In the genomic region with DNA sequence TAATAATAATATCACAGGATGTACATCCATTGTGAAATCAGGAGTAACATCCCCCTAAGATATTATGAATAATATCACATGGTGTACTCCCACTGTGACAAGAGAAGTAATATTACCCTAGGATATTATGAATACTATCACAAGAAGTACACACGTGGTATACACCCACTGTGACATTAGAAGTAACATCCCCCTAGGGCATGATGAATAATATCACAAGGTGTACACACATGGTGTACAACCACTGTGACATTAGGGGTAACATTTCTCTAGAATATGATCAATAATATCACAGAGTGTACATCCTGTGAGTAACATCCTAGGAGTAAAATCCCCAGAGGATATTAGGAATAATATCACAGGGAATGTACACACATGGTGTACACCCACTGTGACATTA, we compare ENCODE assay signal across 31 cellular contexts. TPM values are rescaled to one million over a fixed set of nuclear protein-coding genes. Genes with fewer than 3 reads are reported as not detected.
"Had no signal": no experiment of that assay in that cellular context is flagged by ENCODE, and none has a peak within 500 bp of the region (broad histone marks: within the 10 kb centered on the region; RNA-seq: fewer than 3 reads in every experiment).

No MANE protein-coding gene starts in this region.

- H3K27ac Mint-ChIP-seq: activated B cell treated with CpG ODN at 0.5 μM for 24 hours; activated CD4-positive, alpha-beta memory T cell treated with anti-CD3 and anti-CD28 coated beads, Interleukin-2, amount 10 ng/mL, durations not matched to agents 7 days and 5 days; activated CD4-positive, alpha-beta T cell treated with anti-CD3 and anti-CD28 coated beads, Interleukin-2, amount 10 ng/mL, durations not matched to agents 24 days and 14 days; activated naive CD8-positive, alpha-beta T cell treated with anti-CD3 and anti-CD28 coated beads, Interleukin-2, amount 10 ng/mL, durations not matched to agents 7 days and 5 days; activated T-helper 1 cell treated with anti-CD3 and anti-CD28 coated beads, Interleukin-12 subunit alpha, Interleukin-12 subunit beta, Interleukin-2, Interleukin-4 antibody, amounts not matched to agents 30 ng/mL and 10 ng/mL and 1 ng/mL, durations not matched to agents 14 hours and 24 hours and 36 hours; dendritic cell treated with granulocyte-macrophage colony-stimulating factor and Interleukin-4, amounts not matched to agents 40 ng/mL and 50 ng/mL, for 4 days; endodermal cell; T-helper 17 cell; T-helper 2 cell treated with Interferon-gamma antibody and Interleukin-4, amounts not matched to agents 5 μg/mL and 100 μg/mL, for 36 hours had no signal

- DNase-seq: activated B cell treated with CpG ODN at 0.5 μM for 24 hours; activated CD4-positive, alpha-beta memory T cell treated with anti-CD3 and anti-CD28 coated beads, Interleukin-2, amount 10 ng/mL, durations not matched to agents 7 days and 5 days; activated CD4-positive, alpha-beta T cell treated with anti-CD3 and anti-CD28 coated beads, Interleukin-2, amount 10 ng/mL, durations not matched to agents 24 days and 14 days; activated CD8-positive, alpha-beta memory T cell treated with anti-CD3 and anti-CD28 coated beads, Interleukin-2, amount 50 U/mL, for 48 hours; activated gamma-delta T cell; activated naive CD4-positive, alpha-beta T cell; activated naive CD4-positive, alpha-beta T cell treated with anti-CD3 and anti-CD28 coated beads, Interleukin-2, amount 50 U/mL, for 16 hours; activated naive CD8-positive, alpha-beta T cell treated with anti-CD3 and anti-CD28 coated beads, Interleukin-2, amount 10 ng/mL, durations not matched to agents 7 days and 5 days; activated T-cell treated with anti-CD3 and anti-CD28 coated beads for 4 hours; activated T-cell treated with anti-CD3 and anti-CD28 coated beads, Interleukin-2, amount 50 U/mL, for 4 hours; amniotic stem cell; anterior cingulate cortex; brain microvascular endothelial cell; dorsolateral prefrontal cortex; effector memory CD4-positive, alpha-beta T cell; endodermal cell; foreskin fibroblast; head of caudate nucleus; T-helper 1 cell; T-helper 17 cell; T1000; WERI-Rb-1 had no signal

- H3K4me1 Mint-ChIP-seq: activated B cell treated with CpG ODN at 0.5 μM for 24 hours; activated CD4-positive, alpha-beta memory T cell treated with anti-CD3 and anti-CD28 coated beads, Interleukin-2, amount 10 ng/mL, durations not matched to agents 7 days and 5 days; activated CD4-positive, alpha-beta T cell treated with anti-CD3 and anti-CD28 coated beads, Interleukin-2, amount 10 ng/mL, durations not matched to agents 24 days and 14 days; activated naive CD8-positive, alpha-beta T cell treated with anti-CD3 and anti-CD28 coated beads, Interleukin-2, amount 10 ng/mL, durations not matched to agents 7 days and 5 days; central memory CD8-positive, alpha-beta T cell; endodermal cell; T-helper 17 cell had no signal

- H3K27me3 Mint-ChIP-seq: activated B cell treated with CpG ODN at 0.5 μM for 24 hours; activated CD4-positive, alpha-beta T cell treated with anti-CD3 and anti-CD28 coated beads, Interleukin-2, amount 10 ng/mL, durations not matched to agents 24 days and 14 days; activated naive CD8-positive, alpha-beta T cell treated with anti-CD3 and anti-CD28 coated beads, Interleukin-2, amount 10 ng/mL, durations not matched to agents 7 days and 5 days; dendritic cell treated with granulocyte-macrophage colony-stimulating factor and Interleukin-4, amounts not matched to agents 40 ng/mL and 50 ng/mL, for 4 days had no signal

- ATAC-seq: activated CD4-positive, CD25-positive, alpha-beta regulatory T cell treated with anti-CD3 and anti-CD28 coated beads, Interleukin-2, amount 50 U/mL, for 24 hours; activated T-cell treated with anti-CD3 and anti-CD28 coated beads, Interleukin-2, amount 50 U/mL, for 4 hours; esophagus mucosa; T-helper 17 cell had no signal

- H3K36me3 Mint-ChIP-seq: activated naive CD8-positive, alpha-beta T cell treated with anti-CD3 and anti-CD28 coated beads, Interleukin-2, amount 10 ng/mL, durations not matched to agents 7 days and 5 days had no signal

- H3K9me3 Mint-ChIP-seq: activated B cell treated with CpG ODN at 0.5 μM for 24 hours; activated CD4-positive, alpha-beta memory T cell treated with anti-CD3 and anti-CD28 coated beads, Interleukin-2, amount 10 ng/mL, durations not matched to agents 7 days and 5 days; activated CD4-positive, alpha-beta T cell treated with anti-CD3 and anti-CD28 coated beads, Interleukin-2, amount 10 ng/mL, durations not matched to agents 24 days and 14 days; activated naive CD8-positive, alpha-beta T cell treated with anti-CD3 and anti-CD28 coated beads, Interleukin-2, amount 10 ng/mL, durations not matched to agents 7 days and 5 days; activated T-cell treated with anti-CD3 and anti-CD28 coated beads, Interleukin-2, amount 50 U/mL, for 4 hours; activated T-helper 1 cell treated with anti-CD3 and anti-CD28 coated beads, Interleukin-12 subunit alpha, Interleukin-12 subunit beta, Interleukin-2, Interleukin-4 antibody, amounts not matched to agents 30 ng/mL and 10 ng/mL and 1 ng/mL, durations not matched to agents 14 hours and 24 hours and 36 hours; central memory CD8-positive, alpha-beta T cell; dendritic cell treated with granulocyte-macrophage colony-stimulating factor and Interleukin-4, amounts not matched to agents 40 ng/mL and 50 ng/mL, for 4 days; endodermal cell; T-helper 2 cell treated with Interferon-gamma antibody and Interleukin-4, amounts not matched to agents 5 μg/mL and 100 μg/mL, for 36 hours had no signal

- H3K4me3 Mint-ChIP-seq: activated B cell treated with CpG ODN at 0.5 μM for 24 hours; activated CD4-positive, alpha-beta memory T cell treated with anti-CD3 and anti-CD28 coated beads, Interleukin-2, amount 10 ng/mL, durations not matched to agents 7 days and 5 days; activated CD4-positive, alpha-beta T cell treated with anti-CD3 and anti-CD28 coated beads, Interleukin-2, amount 10 ng/mL, durations not matched to agents 24 days and 14 days; activated naive CD8-positive, alpha-beta T cell treated with anti-CD3 and anti-CD28 coated beads, Interleukin-2, amount 10 ng/mL, durations not matched to agents 7 days and 5 days; activated T-cell treated with anti-CD3 and anti-CD28 coated beads, Interleukin-2, amount 50 U/mL, for 4 hours; activated T-helper 1 cell treated with anti-CD3 and anti-CD28 coated beads, Interleukin-12 subunit alpha, Interleukin-12 subunit beta, Interleukin-2, Interleukin-4 antibody, amounts not matched to agents 30 ng/mL and 10 ng/mL and 1 ng/mL, durations not matched to agents 14 hours and 24 hours and 36 hours; central memory CD8-positive, alpha-beta T cell; dendritic cell treated with granulocyte-macrophage colony-stimulating factor and Interleukin-4, amounts not matched to agents 40 ng/mL and 50 ng/mL, for 4 days; endodermal cell; T-helper 17 cell; T-helper 2 cell treated with Interferon-gamma antibody and Interleukin-4, amounts not matched to agents 5 μg/mL and 100 μg/mL, for 36 hours had no signal

RNA-seq across cellular contexts. Expression of gene TEKT5, which starts 5.0 kb away (rescaled TPM):
- total RNA-seq: activated B cell treated with CpG ODN at 0.5 μM for 24 hours; activated CD4-positive, alpha-beta memory T cell treated with anti-CD3 and anti-CD28 coated beads, Interleukin-2, amount 10 ng/mL, durations not matched to agents 7 days and 5 days; activated CD4-positive, alpha-beta T cell treated with anti-CD3 and anti-CD28 coated beads, Interleukin-2, amount 10 ng/mL, durations not matched to agents 24 days and 14 days; activated naive CD8-positive, alpha-beta T cell treated with anti-CD3 and anti-CD28 coated beads, Interleukin-2, amount 10 ng/mL, durations not matched to agents 7 days and 5 days; activated T-cell treated with anti-CD3 and anti-CD28 coated beads, Interleukin-2, amount 50 U/mL, for 4 hours; activated T-helper 1 cell treated with anti-CD3 and anti-CD28 coated beads, Interleukin-12 subunit alpha, Interleukin-12 subunit beta, Interleukin-2, Interleukin-4 antibody, amounts not matched to agents 30 ng/mL and 10 ng/mL and 1 ng/mL, durations not matched to agents 14 hours and 24 hours and 36 hours; astrocyte; cerebellum; epithelial cell of proximal tubule; esophagus mucosa; T-helper 17 cell had no signal
